Comparison of ENCODE assay signal across 12 cellular contexts in genomic region chr10:128149267-128149666, GRCh38. TPM values are rescaled to one million over a fixed set of nuclear protein-coding genes. Genes with fewer than 3 reads are reported as not detected.
DNase-seq lines count a peak whose midpoint lies in the region; ATAC-seq and TF ChIP-seq lines count a peak whose summit lies in the region.
"Had no signal": no experiment of that assay in that cellular context is flagged by ENCODE, and none has a peak within 500 bp of the region (broad histone marks: within the 10 kb centered on the region; RNA-seq: fewer than 3 reads in every experiment).

No MANE protein-coding gene starts in this region.

- H3K79me2 ChIP-seq in GM23338 (replicated peaks; ENCODE audit: insufficient read depth): no peaks in the 10 kb centered on the region

- H3K9me3 Mint-ChIP-seq in GM23338: no peaks in the 10 kb centered on the region; the same call in 2 of the 3 replicates
- peaks cover 0 to 3% (median 0%) of the 10 kb centered on the region in 5 experiments for H3K9me3 Mint-ChIP-seq in brain
- H3K9me3 Mint-ChIP-seq in naive B cell: peaks cover 2 to 27% (median 8%) of the 10 kb centered on the region in 7 donors

- 0 out of 2 replicates have a peak, but pooled peaks cover 3% of the 10 kb centered on the region for H3K4me1 ChIP-seq in BE2C
- peaks cover 3% of the 10 kb centered on the region; the same call in 1 of the 2 replicates for H3K4me1 ChIP-seq in GM23338 (ENCODE audit: insufficient read depth)
- H3K4me1 ChIP-seq: prostate gland had no signal

- H3K4me2 ChIP-seq in GM23338: peak overlapping the region; percentile 78

- H3K27me3 ChIP-seq in BE2C (no peaks in the 10 kb centered on the region), GM23338 (ENCODE audit: insufficient read depth) (peaks cover 19% of the 10 kb centered on the region)

- H3K27me3 Mint-ChIP-seq in GM23338 (ENCODE audit: insufficient read depth, low read depth, poor library complexity): peaks cover 11% of the 10 kb centered on the region
- peaks cover 46% of the 10 kb centered on the region for H3K27me3 Mint-ChIP-seq in brain
- peaks cover 5 to 29% (median 28%) of the 10 kb centered on the region in 3 donors for H3K27me3 Mint-ChIP-seq in naive B cell

- H3K4me1 Mint-ChIP-seq in GM23338 (peaks cover 10% of the 10 kb centered on the region), brain (peaks cover 5% of the 10 kb centered on the region), naive B cell (peaks cover 18 to 38% (median 20%) of the 10 kb centered on the region in 3 donors)

- POLR2A ChIA-PET in GM10248 (lab: Yijun Ruan, JAX): no interaction called here

- peak; percentile 18 for ATAC-seq in GM23338
- no peak for ATAC-seq in naive B cell (ENCODE audit: low read depth in 2 of 2)
- ATAC-seq in GM19023 (IDR thresholded peaks at IDR 0.05; ENCODE audit: unreplicated experiment): no peak

- no peak overlapping the region for H3K27ac ChIP-seq in GM23338 (ENCODE audit: low read depth)
- H3K27ac ChIP-seq: prostate gland, VCaP had no signal

- H3K4me3 Mint-ChIP-seq in GM23338 (peak overlapping the region; percentile 73), brain (peak overlapping the region; percentile 45 to 75 (median 66)), naive B cell (peak overlapping the region; percentile 15 to 81 (median 54))

- H2AFZ ChIP-seq in GM23338: peak overlapping the region; percentile 96; the same call in 1 of the 2 replicates

- H3K9me2 ChIP-seq in GM23338 (ENCODE audit: insufficient read depth): no peaks in the 10 kb centered on the region; the same call in 1 of the 2 replicates

- H3K36me3 ChIP-seq in BE2C (no peaks in the 10 kb centered on the region), GM23338 (ENCODE audit: insufficient read depth) (no peaks in the 10 kb centered on the region)
- H3K36me3 ChIP-seq: prostate gland had no signal

- CTCF ChIA-PET in GM10248 (lab: Yijun Ruan, JAX): interaction anchor here (0.7 to 6.3 kb wide), 19 partner anchors 8 to 137 kb away, joined by 3 to 70 read pairs (median 5); partner anchors contain the start of gene MKI67

- DNase-seq in BE2C: no peak
- no peak for DNase-seq in GM23338 (ENCODE audit: low spot score)
- DNase-seq in naive B cell: no peak
- DNase-seq in EL: no peak
- no peak for DNase-seq in GM10248 (ENCODE audit: extremely low spot score)
- no peak for DNase-seq in stimulated activated naive CD4-positive, alpha-beta T cell treated with Interleukin-2 at 50 U/mL for 16 hours (lab: John Stamatoyannopoulos, UW)
- DNase-seq: cortex of kidney, NCI-H524 treated with DMSO at 0.1 percent for 48 hours had no signal

- no peaks in the 10 kb centered on the region for H3K9me3 ChIP-seq in BE2C
- H3K9me3 ChIP-seq: prostate gland had no signal

- 0 out of 2 replicates have a peak, but pooled peaks cover 2% of the 10 kb centered on the region for H3F3A ChIP-seq in GM23338 (replicated peaks; ENCODE audit: low read depth)

- H3K27ac Mint-ChIP-seq in GM23338 (no peak overlapping the region), brain (no peak overlapping the region), naive B cell (peak overlapping the region in 3 of 6 donors; percentile 16 to 94 (median 84))

- H3K36me3 Mint-ChIP-seq in GM23338 (ENCODE audit: low read depth): no peaks in the 10 kb centered on the region
- no peaks in the 10 kb centered on the region for H3K36me3 Mint-ChIP-seq in brain
- peaks cover 0 to 11% of the 10 kb centered on the region in 2 donors for H3K36me3 Mint-ChIP-seq in naive B cell

- H3K4me3 ChIP-seq in BE2C (ENCODE audit: low read depth, low read length) (peak overlapping the region; percentile 36), GM23338 (peak overlapping the region; percentile 56)

- TF ChIP-seq CTCF in BE2C (IDR thresholded peaks at IDR 0.05; ENCODE audit: low read depth, low read length) (no peak), GM23338 (conservative IDR thresholded peaks at IDR 0.05; ENCODE audit: low read depth in 2 of 2) (no peak), brain (conservative IDR thresholded peaks at IDR 0.05) (no peak), GM10248 (IDR thresholded peaks at IDR 0.05; ENCODE audit: control extremely low read depth, extremely low read depth, low read depth, missing control alignments) (no peak)

- no peaks in the 10 kb centered on the region for H4K20me1 ChIP-seq in GM23338 (replicated peaks; ENCODE audit: insufficient read depth)

TF ChIP-seq in GM23338, 12 proteins besides CTCF, POLR2A, EP300 and RAD21 (continues in another document):
- TF ChIP-seq EZH2phosphoT487 (IDR thresholded peaks at IDR 0.05; ENCODE audit: unreplicated experiment) (no peak), CREB1 (CRISPR knock-in tag; IDR thresholded peaks at IDR 0.05; ENCODE audit: low read depth) (no peak), STAT1 (IDR thresholded peaks at IDR 0.05; ENCODE audit: unreplicated experiment) (no peak), EZH2 (IDR thresholded peaks at IDR 0.05; ENCODE audit: low read depth, unreplicated experiment) (no peak), JUNB (IDR thresholded peaks at IDR 0.05; ENCODE audit: unreplicated experiment) (no peak), ZNF462 (CRISPR knock-in tag; IDR thresholded peaks at IDR 0.05) (no peak), ZNF114 (CRISPR knock-in tag; IDR thresholded peaks at IDR 0.05) (no peak), ZNF331 (CRISPR knock-in tag; IDR thresholded peaks at IDR 0.05; ENCODE audit: low read depth) (no peak), NANOG (IDR thresholded peaks at IDR 0.05; ENCODE audit: borderline replicate concordance) (no peak)

RNA-seq across cellular contexts. Expression of gene MKI67, which starts 23.0 kb away (rescaled TPM):
- polyA plus RNA-seq in BE2C (2012; ENCODE audit: insufficient read depth, insufficient read length, low read depth): 16.7 TPM
- 51.3 and 58.0 TPM in 2 replicates for total RNA-seq in GM23338 (2014; rRNA removed; shearing (Covaris generic))
- polyA plus RNA-seq in GM23338 (2016; fragmentation: Nextera tagmentation; extraction: Ambion mirVana) (88.7 and 103 TPM in 2 replicates), brain (ENCODE audit: insufficient read depth, low read depth, low replicate concordance) (51.3 TPM), naive B cell (ENCODE audit: low read depth in 6 of 6) (not detected)

Comparison
In these comparisons a context has a peak if more than half of its experiments do, and no peak if none do; other contexts are left out.
1. RNA of gene MKI67, which starts 23.0 kb away (polyA plus RNA-seq): 88.7 to 103 TPM in GM23338 and 51.3 TPM in brain (single experiment); not detected in naive B cell; every median in the first group is over 10 times any median in the second.
2. Peak in every context shown above with its lines, with median percentiles within 50 percentile points of each other: H3K4me3 Mint-ChIP-seq.